ENCODE assay signal across 1 cellular context in genomic region chr14:77067632-77068514, GRCh38.
TF ChIP-seq lines count a peak whose summit lies in the region.

No MANE protein-coding gene starts in this region.

TF ChIP-seq in IMR-90, 13 proteins besides CTCF, POLR2A, EP300 and RAD21:
- TF ChIP-seq NFE2L2 (IDR thresholded peaks at IDR 0.05; ENCODE audit: low read depth, low read length) = no peak
- peak; percentile 92 for TF ChIP-seq SMC3 (IDR thresholded peaks at IDR 0.05; ENCODE audit: low read depth, low read length)
- TF ChIP-seq RCOR1 (IDR thresholded peaks at IDR 0.05; ENCODE audit: insufficient replicate concordance, low read length) = no peak
- peak; percentile 49; the same call in 1 of the 2 replicates for TF ChIP-seq MAZ (IDR thresholded peaks at IDR 0.05; ENCODE audit: borderline replicate concordance, low read depth, low read length)
